In genomic region chr1:155982106-155982505, GRCh38 we compare ENCODE assay signal across 11 cellular contexts. TPM values are rescaled to one million over a fixed set of nuclear protein-coding genes. Genes with fewer than 3 reads are reported as not detected.
DNase-seq lines count a peak whose midpoint lies in the region; ATAC-seq, FAIRE-seq and TF ChIP-seq lines count a peak whose summit lies in the region.
"Had no signal": no experiment of that assay in that cellular context is flagged by ENCODE, and none has a peak within 500 bp of the region (broad histone marks: within the 10 kb centered on the region; RNA-seq: fewer than 3 reads in every experiment).

No MANE protein-coding gene starts in this region.

- TF ChIP-seq RAD21 in HepG2 (CRISPR knock-in tag; IDR thresholded peaks at IDR 0.05): no peak

- H3K27me3 ChIP-seq in HepG2 (ENCODE audit: control insufficient read depth in 1 of 2, insufficient read depth in 2 of 2, low read length in 2 of 2) (no peaks in the 10 kb centered on the region; a peak in 1 of 5 replicates), right lobe of liver (no peaks in the 10 kb centered on the region), astrocyte (ENCODE audit: insufficient read depth, low read length) (no peaks in the 10 kb centered on the region), vagina (no peaks in the 10 kb centered on the region)

- no peak for TF ChIP-seq POLR2A in HepG2 (IDR thresholded peaks at IDR 0.05; ENCODE audit: insufficient read depth in 1 of 2, low read depth in 2 of 2, low read length in 2 of 2)
- TF ChIP-seq POLR2A in right lobe of liver (IDR thresholded peaks at IDR 0.05): no peak
- TF ChIP-seq POLR2A in vagina (IDR thresholded peaks at IDR 0.05): no peak

- H3K9ac ChIP-seq in HepG2 (ENCODE audit: insufficient read depth, low read depth, low read length) (no peak overlapping the region), astrocyte (ENCODE audit: low read length) (peak overlapping the region; percentile 69)

- TF ChIP-seq CTCF in HepG2 (CRISPR knock-in tag; IDR thresholded peaks at IDR 0.05): no peak
- no peak for TF ChIP-seq CTCF in right lobe of liver (IDR thresholded peaks at IDR 0.05)
- TF ChIP-seq CTCF in astrocyte (IDR thresholded peaks at IDR 0.05; ENCODE audit: insufficient read depth, low read depth, low read length): no peak
- TF ChIP-seq CTCF in mesothelial cell of epicardium (IDR thresholded peaks at IDR 0.05; ENCODE audit: unreplicated experiment): no peak
- TF ChIP-seq CTCF in vagina (IDR thresholded peaks at IDR 0.05): no peak

- H3K4me3 Mint-ChIP-seq in astrocyte (ENCODE audit: unreplicated experiment): peak overlapping the region; percentile 95
- no peak overlapping the region for H3K4me3 Mint-ChIP-seq in mesothelial cell of epicardium

- BruUV-seq in HepG2 (replicated peaks; lab: Mats Ljungman, UMichigan): no TSS peak

- H3K4me2 ChIP-seq in HepG2 (ENCODE audit: low read depth, low read length): peak overlapping the region; percentile 68
- peak overlapping the region; percentile 96 for H3K4me2 ChIP-seq in astrocyte (ENCODE audit: low read length)

- H3K36me3 ChIP-seq in HepG2 (replicated peaks in 1 of 2; ENCODE audit: control insufficient read depth in 1 of 2, insufficient read depth in 2 of 2, low read length in 2 of 2): no peaks in the 10 kb centered on the region
- H3K36me3 ChIP-seq in right lobe of liver: no peaks in the 10 kb centered on the region
- no peaks in the 10 kb centered on the region for H3K36me3 ChIP-seq in astrocyte (ENCODE audit: insufficient read depth, low read length)
- H3K36me3 ChIP-seq in vagina: no peaks in the 10 kb centered on the region

- peaks cover 9% of the 10 kb centered on the region for H3K79me2 ChIP-seq in HepG2 (ENCODE audit: insufficient read depth, low read length)
- H3K79me2 ChIP-seq in astrocyte (ENCODE audit: insufficient read depth, low read length): peaks cover 52% of the 10 kb centered on the region

- H3K36me3 Mint-ChIP-seq in astrocyte (ENCODE audit: low read depth, unreplicated experiment): peaks cover 4% of the 10 kb centered on the region
- H3K36me3 Mint-ChIP-seq in mesothelial cell of epicardium: no peaks in the 10 kb centered on the region

- POLR2A ChIA-PET in HepG2 (lab: Yijun Ruan, JAX): interaction anchor here (2.3 to 13.5 kb wide), 4 partner anchors 10 to 48 kb away, joined by 15 to 390 read pairs (median 32); partner anchors contain the start of genes KHDC4 and RXFP4

- H3K9me3 ChIP-seq in HepG2 (ENCODE audit: low read length) (no peaks in the 10 kb centered on the region), right lobe of liver (no peaks in the 10 kb centered on the region), astrocyte (ENCODE audit: insufficient read depth, low read depth, low read length) (no peaks in the 10 kb centered on the region), vagina (no peaks in the 10 kb centered on the region)

- H4K20me1 ChIP-seq in HepG2 (ENCODE audit: insufficient read depth, low read length) (no peaks in the 10 kb centered on the region), astrocyte (ENCODE audit: insufficient read depth, low read length) (peaks cover 6% of the 10 kb centered on the region)

- H3K27ac ChIP-seq in HepG2 (ENCODE audit: extremely low read length, insufficient read depth, low read length) (no peak overlapping the region), right lobe of liver (no peak overlapping the region), astrocyte (ENCODE audit: low read depth, low read length) (peak overlapping the region; percentile 92), vagina (peak overlapping the region; percentile 95)
- H3K27ac ChIP-seq: VCaP had no signal

- no peaks in the 10 kb centered on the region for H3K9me3 Mint-ChIP-seq in astrocyte (ENCODE audit: unreplicated experiment)
- no peaks in the 10 kb centered on the region for H3K9me3 Mint-ChIP-seq in mesothelial cell of epicardium

- in situ Hi-C loops in HepG2 (cut with HindIII; ENCODE audit: extremely low pct_ligation_motif_present, low pct_unique_long_range_greater_than_20kb): loop anchor here (10.0 kb wide), 1 partner anchor 47 kb away; the partner anchor contains the start of gene KHDC4

- DNase-seq in HepG2 (ENCODE audit: low spot score) (no peak), right lobe of liver (no peak), astrocyte (ENCODE audit: low read depth) (no peak), mesothelial cell of epicardium (ENCODE audit: low spot score in 2 of 2, unreplicated experiment in 2 of 2) (no peak), vagina (ENCODE audit: extremely low spot score in 2 of 2) (no peak), activated gamma-delta T cell (lab: John Stamatoyannopoulos, UW) (no peak), NCI-H2227 (lab: John Stamatoyannopoulos, UW; ENCODE audit: unreplicated experiment) (no peak)
- DNase-seq: DMS53, NCI-H187 had no signal

- H3K27ac Mint-ChIP-seq in astrocyte (ENCODE audit: unreplicated experiment): peak overlapping the region; percentile 82
- peak overlapping the region; percentile 79 for H3K27ac Mint-ChIP-seq in mesothelial cell of epicardium

- CTCF ChIA-PET in HepG2 (lab: Yijun Ruan, JAX; ENCODE audit: low intra/inter-chr PET ratio, low total read pairs): no interaction called here

- intact Hi-C loops in HepG2 (cut with micrococcal nuclease; ENCODE audit: unreplicated experiment) (no loop called here), right lobe of liver (cut with DNase I) (loop anchor here in 1 of 2 donors (5.0 kb wide), 1 partner anchor 40 kb away; the partner anchor contains the start of gene RXFP4), vagina (cut with DNase I) (loop anchor here (5.0 kb wide), 1 partner anchor 40 kb away; the partner anchor contains the start of gene RXFP4)

- TF ChIP-seq EP300 in HepG2 (IDR thresholded peaks at IDR 0.05; ENCODE audit: low read depth in 2 of 2, low read length in 2 of 2): no peak
- no peak for TF ChIP-seq EP300 in HepG2 (CRISPR knock-in tag; IDR thresholded peaks at IDR 0.05; ENCODE audit: borderline replicate concordance)

- no peak overlapping the region for H3K4me3 ChIP-seq in HepG2 (replicated peaks in 1 of 3; ENCODE audit: insufficient read depth in 1 of 3, low read depth in 2 of 3, low read length in 3 of 3)
- no peak overlapping the region for H3K4me3 ChIP-seq in right lobe of liver
- peak overlapping the region; percentile 41 for H3K4me3 ChIP-seq in astrocyte (ENCODE audit: insufficient read depth, low read depth, low read length)
- H3K4me3 ChIP-seq in vagina: peak overlapping the region; percentile 26 to 36

- ATAC-seq in HepG2: no peak
- ATAC-seq in right lobe of liver: no peak
- no peak for ATAC-seq in HG02973 (IDR thresholded peaks at IDR 0.05; ENCODE audit: unreplicated experiment)

- H2AFZ ChIP-seq in HepG2 (ENCODE audit: low read length) (no peak overlapping the region), astrocyte (ENCODE audit: low read depth, low read length) (no peak overlapping the region)

- no peaks in the 10 kb centered on the region for H3K27me3 Mint-ChIP-seq in astrocyte (ENCODE audit: low read depth, unreplicated experiment)
- H3K27me3 Mint-ChIP-seq in mesothelial cell of epicardium (ENCODE audit: low read depth): no peaks in the 10 kb centered on the region

- H3K4me1 Mint-ChIP-seq in astrocyte (ENCODE audit: low read depth, unreplicated experiment) (peaks cover 44% of the 10 kb centered on the region), mesothelial cell of epicardium (peaks cover 49% of the 10 kb centered on the region)

- 87% methylated on average over 7 of the region's 7 CpGs for WGBS in HepG2 (ENCODE audit: low lambda C conversion rate)
- WGBS in right lobe of liver (ENCODE audit: insufficient coverage, low coverage, low lambda C conversion rate, missing lambda C conversion rate): 83% methylated on average over 5 of the region's 7 CpGs

- H3K4me1 ChIP-seq in HepG2 (ENCODE audit: insufficient read depth, low read length): peaks cover 66% of the 10 kb centered on the region
- peaks cover 0 to under 1% (median 0%) of the 10 kb centered on the region in 4 donors for H3K4me1 ChIP-seq in right lobe of liver
- peaks cover 59% of the 10 kb centered on the region for H3K4me1 ChIP-seq in astrocyte (ENCODE audit: insufficient read depth, low read length)
- H3K4me1 ChIP-seq in vagina: peaks cover 65% of the 10 kb centered on the region

- FAIRE-seq in HepG2 (lab: Jason Lieb, UNC) (no peak), astrocyte (lab: Jason Lieb, UNC) (no peak)

RNA-seq across cellular contexts. Expression of gene ARHGEF2, which starts 3.8 kb away (rescaled TPM):
- total RNA-seq in HepG2 (2016; rRNA removed; fragmentation: Illumina TruSeq; extraction: Trizol) (15.0 and 16.1 TPM in 2 replicates), right lobe of liver (10 to 100 TPM in 4 of 6 experiments, 1 to 10 TPM in 2; 7.9 to 23.8 (median 13.1) TPM), astrocyte (98.3 and 99.3 TPM in 2 replicates), mesothelial cell of epicardium (103 to 111 TPM (median 110 TPM) in 3 replicates), vagina (76.4 TPM)
- 7.7 and 8.4 TPM in 2 replicates for total RNA-seq in HepG2 (2016; cell fraction: cytosol; rRNA removed; fragmentation: Illumina TruSeq; extraction: Trizol; ENCODE audit: low read depth)
- 12.9 and 18.6 TPM in 2 replicates for total RNA-seq in HepG2 (2016; cell fraction: insoluble cytoplasmic fraction; rRNA removed; fragmentation: Illumina TruSeq; extraction: Trizol)
- 10.3 and 11.1 TPM in 2 replicates for total RNA-seq in HepG2 (2016; cell fraction: membrane; rRNA removed; fragmentation: Illumina TruSeq; extraction: Trizol)
- 13.2 and 15.5 TPM in 2 replicates for total RNA-seq in HepG2 (2016; cell fraction: nucleus; rRNA removed; fragmentation: Illumina TruSeq; extraction: Trizol)
- 32.1 and 33.1 TPM in 2 replicates for polyA plus RNA-seq in HepG2 (2011; rRNA removed)
- 15.2 and 17.5 TPM in 2 replicates for polyA plus RNA-seq in HepG2 (2011; cell fraction: cytosol; rRNA removed)
- polyA plus RNA-seq in HepG2 (2011; cell fraction: nucleus; rRNA removed): 104 and 108 TPM in 2 replicates
- polyA plus RNA-seq in HepG2 (2012): 28.0 and 37.8 TPM in 2 replicates
- polyA plus RNA-seq in HepG2 (2016; cell fraction: cytosol; fragmentation: Illumina TruSeq; extraction: Trizol; ENCODE audit: low read depth): 1.9 and 2.0 TPM in 2 replicates
- polyA plus RNA-seq in HepG2 (2016; cell fraction: insoluble cytoplasmic fraction; fragmentation: Illumina TruSeq; extraction: Trizol; ENCODE audit: low read depth): 13.1 and 13.4 TPM in 2 replicates
- polyA plus RNA-seq in HepG2 (2016; cell fraction: membrane; fragmentation: Illumina TruSeq; extraction: Trizol; ENCODE audit: low read depth): 3.6 and 3.8 TPM in 2 replicates
- polyA plus RNA-seq in HepG2 (2016; cell fraction: nucleus; fragmentation: Illumina TruSeq; extraction: Trizol; ENCODE audit: insufficient read depth, low read depth): 34.1 and 35.2 TPM in 2 replicates
- 54.1 and 96.8 TPM in 2 replicates for polyA minus RNA-seq in HepG2 (2011; rRNA and poly(A)+ RNA removed; ENCODE audit: low replicate concordance)
- 17.6 and 19.9 TPM in 2 replicates for polyA minus RNA-seq in HepG2 (2011; cell fraction: cytosol; rRNA and poly(A)+ RNA removed)
- polyA minus RNA-seq in HepG2 (2011; cell fraction: nucleus; rRNA and poly(A)+ RNA removed): 50.0 and 65.8 TPM in 2 replicates

RNA-seq across cellular contexts. Expression of gene SSR2, which starts 38.6 kb away (rescaled TPM):
- total RNA-seq in HepG2 (2016; rRNA removed; fragmentation: Illumina TruSeq; extraction: Trizol) (150 and 284 TPM in 2 replicates), right lobe of liver (100 to 1,000 TPM in 4 of 6 experiments, 10 to 100 TPM in 2; 59.5 to 227 (median 103) TPM), astrocyte (236 and 244 TPM in 2 replicates), mesothelial cell of epicardium (282 to 298 TPM (median 297 TPM) in 3 replicates), vagina (187 TPM)
- total RNA-seq in HepG2 (2016; cell fraction: cytosol; rRNA removed; fragmentation: Illumina TruSeq; extraction: Trizol; ENCODE audit: low read depth): 92.7 and 103 TPM in 2 replicates
- 138 and 293 TPM in 2 replicates for total RNA-seq in HepG2 (2016; cell fraction: insoluble cytoplasmic fraction; rRNA removed; fragmentation: Illumina TruSeq; extraction: Trizol)
- total RNA-seq in HepG2 (2016; cell fraction: membrane; rRNA removed; fragmentation: Illumina TruSeq; extraction: Trizol): 147 and 165 TPM in 2 replicates
- total RNA-seq in HepG2 (2016; cell fraction: nucleus; rRNA removed; fragmentation: Illumina TruSeq; extraction: Trizol): 188 and 211 TPM in 2 replicates
- polyA plus RNA-seq in HepG2 (2011; rRNA removed): 442 and 461 TPM in 2 replicates
- polyA plus RNA-seq in HepG2 (2011; cell fraction: cytosol; rRNA removed): 664 and 870 TPM in 2 replicates
- 174 and 212 TPM in 2 replicates for polyA plus RNA-seq in HepG2 (2011; cell fraction: nucleus; rRNA removed)
- 199 and 208 TPM in 2 replicates for polyA plus RNA-seq in HepG2 (2012)
- 105 and 112 TPM in 2 replicates for polyA plus RNA-seq in HepG2 (2016; cell fraction: cytosol; fragmentation: Illumina TruSeq; extraction: Trizol; ENCODE audit: low read depth)
- 153 and 154 TPM in 2 replicates for polyA plus RNA-seq in HepG2 (2016; cell fraction: insoluble cytoplasmic fraction; fragmentation: Illumina TruSeq; extraction: Trizol; ENCODE audit: low read depth)
- polyA plus RNA-seq in HepG2 (2016; cell fraction: membrane; fragmentation: Illumina TruSeq; extraction: Trizol; ENCODE audit: low read depth): 145 and 154 TPM in 2 replicates
- polyA plus RNA-seq in HepG2 (2016; cell fraction: nucleus; fragmentation: Illumina TruSeq; extraction: Trizol; ENCODE audit: insufficient read depth, low read depth): 326 and 354 TPM in 2 replicates
- 359 and 489 TPM in 2 replicates for polyA minus RNA-seq in HepG2 (2011; rRNA and poly(A)+ RNA removed; ENCODE audit: low replicate concordance)
- polyA minus RNA-seq in HepG2 (2011; cell fraction: cytosol; rRNA and poly(A)+ RNA removed): 105 and 115 TPM in 2 replicates
- 44.5 and 56.7 TPM in 2 replicates for polyA minus RNA-seq in HepG2 (2011; cell fraction: nucleus; rRNA and poly(A)+ RNA removed)

RNA-seq across cellular contexts. Expression of gene RXFP4, which starts 40.7 kb away (rescaled TPM):
- total RNA-seq in HepG2 (2016; rRNA removed; fragmentation: Illumina TruSeq; extraction: Trizol): 0.38 TPM in 1 of 2 replicates, not detected in the other
- not detected in 2 replicates for total RNA-seq in HepG2 (2016; cell fraction: cytosol; rRNA removed; fragmentation: Illumina TruSeq; extraction: Trizol; ENCODE audit: low read depth)
- 0.25 and 0.28 TPM in 2 replicates for total RNA-seq in HepG2 (2016; cell fraction: insoluble cytoplasmic fraction; rRNA removed; fragmentation: Illumina TruSeq; extraction: Trizol)
- total RNA-seq in HepG2 (2016; cell fraction: membrane; rRNA removed; fragmentation: Illumina TruSeq; extraction: Trizol): not detected in 2 replicates
- total RNA-seq in HepG2 (2016; cell fraction: nucleus; rRNA removed; fragmentation: Illumina TruSeq; extraction: Trizol): 0.31 TPM in 1 of 2 replicates, not detected in the other
- polyA plus RNA-seq in HepG2 (2011; rRNA removed): 1.4 and 1.9 TPM in 2 replicates
- 1.3 and 2.1 TPM in 2 replicates for polyA plus RNA-seq in HepG2 (2011; cell fraction: cytosol; rRNA removed)
- 0.42 and 0.48 TPM in 2 replicates for polyA plus RNA-seq in HepG2 (2011; cell fraction: nucleus; rRNA removed)
- polyA plus RNA-seq in HepG2 (2012): 0.48 and 0.72 TPM in 2 replicates
- 0.08 TPM in 1 of 2 replicates, not detected in the other for polyA plus RNA-seq in HepG2 (2016; cell fraction: cytosol; fragmentation: Illumina TruSeq; extraction: Trizol; ENCODE audit: low read depth)
- polyA plus RNA-seq in HepG2 (2016; cell fraction: insoluble cytoplasmic fraction; fragmentation: Illumina TruSeq; extraction: Trizol; ENCODE audit: low read depth): not detected in 2 replicates
- polyA plus RNA-seq in HepG2 (2016; cell fraction: membrane; fragmentation: Illumina TruSeq; extraction: Trizol; ENCODE audit: low read depth): not detected in 2 replicates
- polyA plus RNA-seq in HepG2 (2016; cell fraction: nucleus; fragmentation: Illumina TruSeq; extraction: Trizol; ENCODE audit: insufficient read depth, low read depth): 0.64 and 0.79 TPM in 2 replicates
- 1.4 and 2.7 TPM in 2 replicates for polyA minus RNA-seq in HepG2 (2011; rRNA and poly(A)+ RNA removed; ENCODE audit: low replicate concordance)
- polyA minus RNA-seq in HepG2 (2011; cell fraction: cytosol; rRNA and poly(A)+ RNA removed): 0.49 TPM in 1 of 2 replicates, not detected in the other
- 0.39 and 1.1 TPM in 2 replicates for polyA minus RNA-seq in HepG2 (2011; cell fraction: nucleus; rRNA and poly(A)+ RNA removed)
- total RNA-seq in right lobe of liver: not detected
- not detected in 2 replicates for total RNA-seq in astrocyte
- total RNA-seq in mesothelial cell of epicardium: not detected in 3 replicates
- total RNA-seq in vagina: not detected

RNA-seq across cellular contexts. Expression of gene KHDC4, which starts 47.9 kb away (rescaled TPM):
- 15.9 and 33.5 TPM in 2 replicates for total RNA-seq in HepG2 (2016; rRNA removed; fragmentation: Illumina TruSeq; extraction: Trizol)
- total RNA-seq in HepG2 (2016; cell fraction: cytosol; rRNA removed; fragmentation: Illumina TruSeq; extraction: Trizol; ENCODE audit: low read depth): 17.8 and 22.2 TPM in 2 replicates
- total RNA-seq in HepG2 (2016; cell fraction: insoluble cytoplasmic fraction; rRNA removed; fragmentation: Illumina TruSeq; extraction: Trizol): 17.1 and 30.7 TPM in 2 replicates
- total RNA-seq in HepG2 (2016; cell fraction: membrane; rRNA removed; fragmentation: Illumina TruSeq; extraction: Trizol): 16.0 and 18.2 TPM in 2 replicates
- total RNA-seq in HepG2 (2016; cell fraction: nucleus; rRNA removed; fragmentation: Illumina TruSeq; extraction: Trizol): 51.8 and 57.5 TPM in 2 replicates
- polyA plus RNA-seq in HepG2 (2011; rRNA removed): 74.5 and 92.0 TPM in 2 replicates
- 35.4 and 38.7 TPM in 2 replicates for polyA plus RNA-seq in HepG2 (2011; cell fraction: cytosol; rRNA removed)
- 126 and 134 TPM in 2 replicates for polyA plus RNA-seq in HepG2 (2011; cell fraction: nucleus; rRNA removed)
- polyA plus RNA-seq in HepG2 (2012): 37.2 and 38.4 TPM in 2 replicates
- 2.1 and 2.5 TPM in 2 replicates for polyA plus RNA-seq in HepG2 (2016; cell fraction: cytosol; fragmentation: Illumina TruSeq; extraction: Trizol; ENCODE audit: low read depth)
- polyA plus RNA-seq in HepG2 (2016; cell fraction: insoluble cytoplasmic fraction; fragmentation: Illumina TruSeq; extraction: Trizol; ENCODE audit: low read depth): 14.7 and 16.3 TPM in 2 replicates
- polyA plus RNA-seq in HepG2 (2016; cell fraction: membrane; fragmentation: Illumina TruSeq; extraction: Trizol; ENCODE audit: low read depth): 4.2 and 4.7 TPM in 2 replicates
- polyA plus RNA-seq in HepG2 (2016; cell fraction: nucleus; fragmentation: Illumina TruSeq; extraction: Trizol; ENCODE audit: insufficient read depth, low read depth): 113 and 121 TPM in 2 replicates
- polyA minus RNA-seq in HepG2 (2011; rRNA and poly(A)+ RNA removed; ENCODE audit: low replicate concordance): 83.9 and 155 TPM in 2 replicates
- polyA minus RNA-seq in HepG2 (2011; cell fraction: cytosol; rRNA and poly(A)+ RNA removed): 19.6 and 24.9 TPM in 2 replicates
- polyA minus RNA-seq in HepG2 (2011; cell fraction: nucleus; rRNA and poly(A)+ RNA removed): 113 and 148 TPM in 2 replicates
- 10 to 100 TPM; 14.1 to 19.0 (median 17.2) TPM for total RNA-seq in right lobe of liver
- 44.6 and 48.2 TPM in 2 replicates for total RNA-seq in astrocyte
- total RNA-seq in mesothelial cell of epicardium: 70.1 to 74.1 TPM (median 73.2 TPM) in 3 replicates
- 47.6 TPM for total RNA-seq in vagina

Comparison
In these comparisons a context has a peak if more than half of its experiments do, and no peak if none do; other contexts are left out.
1. H3K27ac ChIP-seq: peak in astrocyte (single experiment) and vagina (single experiment); none in HepG2 (single experiment) and right lobe of liver (0 of 3).
2. H3K4me3 ChIP-seq: peak in astrocyte (single experiment) and vagina (2 of 2); none in HepG2 (0 of 3) and right lobe of liver (0 of 3).